1 cellular context compared by ENCODE assay signal in the genomic region with DNA sequence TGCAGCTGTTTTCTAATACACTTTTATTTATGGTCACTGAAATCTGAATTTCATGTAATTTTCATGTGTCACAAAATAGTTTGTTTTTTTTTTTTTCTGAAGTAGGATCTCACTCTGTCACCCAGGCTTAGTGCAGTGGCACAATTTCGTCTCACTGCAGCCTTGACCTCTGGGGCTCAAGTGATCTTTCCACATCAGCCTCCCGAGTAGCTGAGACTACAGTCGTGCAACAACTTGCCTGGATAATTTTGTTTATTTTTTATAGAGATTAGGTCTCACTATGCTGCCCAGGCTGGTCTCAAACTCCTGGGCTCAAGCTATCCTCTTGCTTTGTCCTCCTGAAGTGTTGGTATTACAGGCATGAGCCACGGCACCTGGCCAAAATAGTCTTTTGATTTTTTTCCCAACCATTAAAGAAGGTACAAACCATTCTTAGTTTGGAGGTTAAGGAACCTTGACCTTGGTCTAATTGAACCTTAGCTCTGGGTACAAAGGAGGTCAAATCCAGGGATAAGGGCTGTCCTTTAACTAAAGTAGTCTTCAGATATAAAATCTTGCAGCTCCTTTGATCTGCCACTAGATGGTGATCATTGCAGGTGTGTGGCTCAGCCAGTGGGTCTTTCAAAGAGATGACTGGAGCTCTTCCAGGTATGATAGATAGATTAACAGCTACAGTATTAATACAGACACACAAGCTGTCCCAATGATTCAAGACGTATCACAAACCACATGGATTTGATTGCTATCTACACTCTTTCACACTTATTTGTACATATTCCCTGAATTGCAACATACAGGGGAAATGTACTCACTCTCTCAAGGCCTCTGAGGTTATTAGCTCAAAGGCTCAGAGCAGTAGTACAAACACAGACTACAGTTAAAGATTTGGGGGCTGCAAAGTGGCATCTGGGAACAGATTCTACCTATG.
TF ChIP-seq lines count a peak whose summit lies in the region.

No MANE protein-coding gene starts in this region.

TF ChIP-seq in K562, 482 proteins besides CTCF, POLR2A, EP300 and RAD21 (continued from another document):
- TF ChIP-seq, protein P1, sequence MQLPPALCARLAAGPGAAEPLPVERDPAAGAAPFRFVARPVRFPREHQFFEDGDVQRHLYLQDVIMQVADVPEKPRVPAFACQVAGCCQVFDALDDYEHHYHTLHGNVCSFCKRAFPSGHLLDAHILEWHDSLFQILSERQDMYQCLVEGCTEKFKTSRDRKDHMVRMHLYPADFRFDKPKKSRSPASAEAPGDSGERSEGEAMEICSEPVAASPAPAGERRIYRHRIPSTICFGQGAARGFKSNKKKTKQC (CRISPR knock-in tag; IDR thresholded peaks at IDR 0.05), result no peak
- TF ChIP-seq SRSF9 (IDR thresholded peaks at IDR 0.05; ENCODE audit: borderline replicate concordance, low read depth, low read length), result no peak
- no peak for TF ChIP-seq HDAC3 (IDR thresholded peaks at IDR 0.05; ENCODE audit: borderline replicate concordance, partially characterized antibody)
- no peak for TF ChIP-seq ZKSCAN1 (IDR thresholded peaks at IDR 0.05; ENCODE audit: low read depth, low read length)
- peak; percentile 1 for TF ChIP-seq MEIS2 (IDR thresholded peaks at IDR 0.05; ENCODE audit: partially characterized antibody)
- TF ChIP-seq, protein P2, sequence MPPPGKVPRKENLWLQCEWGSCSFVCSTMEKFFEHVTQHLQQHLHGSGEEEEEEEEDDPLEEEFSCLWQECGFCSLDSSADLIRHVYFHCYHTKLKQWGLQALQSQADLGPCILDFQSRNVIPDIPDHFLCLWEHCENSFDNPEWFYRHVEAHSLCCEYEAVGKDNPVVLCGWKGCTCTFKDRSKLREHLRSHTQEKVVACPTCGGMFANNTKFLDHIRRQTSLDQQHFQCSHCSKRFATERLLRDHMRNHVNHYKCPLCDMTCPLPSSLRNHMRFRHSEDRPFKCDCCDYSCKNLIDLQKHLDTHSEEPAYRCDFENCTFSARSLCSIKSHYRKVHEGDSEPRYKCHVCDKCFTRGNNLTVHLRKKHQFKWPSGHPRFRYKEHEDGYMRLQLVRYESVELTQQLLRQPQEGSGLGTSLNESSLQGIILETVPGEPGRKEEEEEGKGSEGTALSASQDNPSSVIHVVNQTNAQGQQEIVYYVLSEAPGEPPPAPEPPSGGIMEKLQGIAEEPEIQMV (tag; conservative IDR thresholded peaks at IDR 0.05; ENCODE audit: low read depth), result no peak
- TF ChIP-seq KAT2B (IDR thresholded peaks at IDR 0.05; ENCODE audit: low read depth, low read length), result no peak
- no peak for TF ChIP-seq CEBPG (CRISPR knock-in tag; IDR thresholded peaks at IDR 0.05)
- TF ChIP-seq CEBPG (tag; conservative IDR thresholded peaks at IDR 0.05 in 1 of 2, IDR thresholded peaks at IDR 0.05 in 1 of 2), result peak; percentile 70 to 89
- TF ChIP-seq, protein P3, sequence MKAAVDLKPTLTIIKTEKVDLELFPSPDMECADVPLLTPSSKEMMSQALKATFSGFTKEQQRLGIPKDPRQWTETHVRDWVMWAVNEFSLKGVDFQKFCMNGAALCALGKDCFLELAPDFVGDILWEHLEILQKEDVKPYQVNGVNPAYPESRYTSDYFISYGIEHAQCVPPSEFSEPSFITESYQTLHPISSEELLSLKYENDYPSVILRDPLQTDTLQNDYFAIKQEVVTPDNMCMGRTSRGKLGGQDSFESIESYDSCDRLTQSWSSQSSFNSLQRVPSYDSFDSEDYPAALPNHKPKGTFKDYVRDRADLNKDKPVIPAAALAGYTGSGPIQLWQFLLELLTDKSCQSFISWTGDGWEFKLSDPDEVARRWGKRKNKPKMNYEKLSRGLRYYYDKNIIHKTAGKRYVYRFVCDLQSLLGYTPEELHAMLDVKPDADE (conservative IDR thresholded peaks at IDR 0.05; ENCODE audit: control insufficient read depth, low read depth, low read length), result no peak
- TF ChIP-seq, protein P4, sequence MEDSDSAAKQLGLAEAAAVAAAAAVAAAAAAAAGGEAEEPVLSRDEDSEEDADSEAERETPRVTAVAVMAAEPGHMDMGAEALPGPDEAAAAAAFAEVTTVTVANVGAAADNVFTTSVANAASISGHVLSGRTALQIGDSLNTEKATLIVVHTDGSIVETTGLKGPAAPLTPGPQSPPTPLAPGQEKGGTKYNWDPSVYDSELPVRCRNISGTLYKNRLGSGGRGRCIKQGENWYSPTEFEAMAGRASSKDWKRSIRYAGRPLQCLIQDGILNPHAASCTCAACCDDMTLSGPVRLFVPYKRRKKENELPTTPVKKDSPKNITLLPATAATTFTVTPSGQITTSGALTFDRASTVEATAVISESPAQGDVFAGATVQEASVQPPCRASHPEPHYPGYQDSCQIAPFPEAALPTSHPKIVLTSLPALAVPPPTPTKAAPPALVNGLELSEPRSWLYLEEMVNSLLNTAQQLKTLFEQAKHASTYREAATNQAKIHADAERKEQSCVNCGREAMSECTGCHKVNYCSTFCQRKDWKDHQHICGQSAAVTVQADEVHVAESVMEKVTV (CRISPR knock-in tag; IDR thresholded peaks at IDR 0.05), result peak; percentile 64
- TF ChIP-seq FOS (IDR thresholded peaks at IDR 0.05; ENCODE audit: extremely low read depth, insufficient read length), result no peak
- TF ChIP-seq, protein P5, sequence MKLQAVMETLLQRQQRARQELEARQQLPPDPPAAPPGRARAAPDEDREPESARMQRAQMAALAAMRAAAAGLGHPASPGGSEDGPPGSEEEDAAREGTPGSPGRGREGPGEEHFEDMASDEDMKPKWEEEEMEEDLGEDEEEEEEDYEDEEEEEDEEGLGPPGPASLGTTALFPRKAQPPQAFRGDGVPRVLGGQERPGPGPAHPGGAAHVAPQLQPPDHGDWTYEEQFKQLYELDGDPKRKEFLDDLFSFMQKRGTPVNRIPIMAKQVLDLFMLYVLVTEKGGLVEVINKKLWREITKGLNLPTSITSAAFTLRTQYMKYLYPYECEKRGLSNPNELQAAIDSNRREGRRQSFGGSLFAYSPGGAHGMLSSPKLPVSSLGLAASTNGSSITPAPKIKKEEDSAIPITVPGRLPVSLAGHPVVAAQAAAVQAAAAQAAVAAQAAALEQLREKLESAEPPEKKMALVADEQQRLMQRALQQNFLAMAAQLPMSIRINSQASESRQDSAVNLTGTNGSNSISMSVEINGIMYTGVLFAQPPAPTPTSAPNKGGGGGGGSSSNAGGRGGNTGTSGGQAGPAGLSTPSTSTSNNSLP (IDR thresholded peaks at IDR 0.05; ENCODE audit: borderline replicate concordance, low read depth, low read length), result 0 out of 2 replicates have a peak, but pooled peaks have one; percentile 53
- no peak for TF ChIP-seq ZNF77 (CRISPR knock-in tag; IDR thresholded peaks at IDR 0.05)
- no peak for TF ChIP-seq TEAD1 (CRISPR knock-in tag; IDR thresholded peaks at IDR 0.05)
- no peak for TF ChIP-seq POLR2AphosphoS2 (IDR thresholded peaks at IDR 0.05; ENCODE audit: low read length)
- no peak for TF ChIP-seq YBX1 (IDR thresholded peaks at IDR 0.05)
- TF ChIP-seq KLF16 (IDR thresholded peaks at IDR 0.05), result 0 out of 2 replicates have a peak, but pooled peaks have one; percentile 32
